Comparison of ENCODE assay signal across 19 cellular contexts in the genomic region with DNA sequence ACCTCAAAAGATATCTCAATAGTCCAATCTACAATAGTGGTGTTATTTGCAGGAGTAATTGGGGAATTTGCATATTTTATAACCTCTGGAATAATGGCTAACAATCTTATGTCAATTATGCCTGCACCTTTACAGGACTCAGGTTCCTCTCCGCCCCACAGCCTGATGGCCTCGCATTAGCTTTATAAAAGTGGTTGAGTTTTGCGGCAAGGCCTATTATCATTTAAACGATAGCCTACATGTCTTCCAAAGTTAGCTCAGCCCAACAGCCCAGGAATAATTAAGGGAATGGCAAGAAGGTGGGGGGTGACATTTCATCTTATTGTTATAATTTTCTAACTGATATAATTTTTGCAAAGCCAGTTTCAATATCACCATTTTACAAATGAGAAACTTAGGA.
"Had no signal": no experiment of that assay in that cellular context is flagged by ENCODE, and none has a peak within 500 bp of the region (broad histone marks: within the 10 kb centered on the region; RNA-seq: fewer than 3 reads in every experiment).

No MANE protein-coding gene starts in this region.

- H3K9me3 Mint-ChIP-seq: effector memory CD8-positive, alpha-beta T cell; stimulated activated memory B cell treated with anti-CD40 and anti-IgM and Interleukin-4, amounts not matched to agents 10 μg/mL and 1 μg/mL and 100 μg/mL, for 72 hours; stimulated activated naive CD8-positive, alpha-beta T cell treated with anti-CD3 and anti-CD28 coated beads, Interleukin-15, Interleukin-2, amounts not matched to agents 100 ng/mL and 50 ng/mL, for 24 hours had no signal

- H3K27ac ChIP-seq: esophagus squamous epithelium, neutrophil, psoas muscle, spleen, tibial artery, upper lobe of left lung, uterus had no signal

- DNase-seq: effector memory CD8-positive, alpha-beta T cell; esophagus squamous epithelium; foreskin fibroblast; hippocampal formation; naive thymus-derived CD4-positive, alpha-beta T cell; nephron progenitor cell; psoas muscle; retina; spleen; stimulated activated CD4-positive, alpha-beta T cell treated with anti-CD3 and anti-CD28 coated beads, Interleukin-15, amount 100 ng/mL, for 24 hours; stimulated activated CD4-positive, alpha-beta T cell treated with anti-CD3 and anti-CD28 coated beads, Interleukin-1b, Interleukin-23, amount 100 ng/mL, for 48 hours; stimulated activated CD4-positive, alpha-beta T cell treated with anti-CD3 and anti-CD28 coated beads, Interleukin-4, amount 100 ng/mL, for 24 hours; tibial artery; upper lobe of left lung; uterus had no signal

- H3K4me1 ChIP-seq: esophagus squamous epithelium, psoas muscle, spleen, tibial artery, upper lobe of left lung, uterus had no signal

- H3K9me3 ChIP-seq: esophagus squamous epithelium, neutrophil, psoas muscle, spleen, tibial artery, upper lobe of left lung, uterus had no signal

- H3K36me3 ChIP-seq: esophagus squamous epithelium, neutrophil, spleen, tibial artery, upper lobe of left lung, uterus had no signal

- ATAC-seq: effector memory CD8-positive, alpha-beta T cell; naive thymus-derived CD4-positive, alpha-beta T cell; psoas muscle; sciatic nerve; stimulated activated memory B cell treated with anti-CD40 and anti-IgM and Interleukin-4, amounts not matched to agents 10 μg/mL and 1 μg/mL and 100 μg/mL, for 72 hours had no signal

- H3K27me3 ChIP-seq: neutrophil, tibial artery, upper lobe of left lung, uterus had no signal

- H3K4me3 ChIP-seq: esophagus squamous epithelium, psoas muscle, spleen, tibial artery, upper lobe of left lung, uterus had no signal

- H3K4me3 Mint-ChIP-seq: effector memory CD8-positive, alpha-beta T cell; naive thymus-derived CD4-positive, alpha-beta T cell; nephron progenitor cell; stimulated activated memory B cell treated with anti-CD40 and anti-IgM and Interleukin-4, amounts not matched to agents 10 μg/mL and 1 μg/mL and 100 μg/mL, for 72 hours; stimulated activated naive CD8-positive, alpha-beta T cell treated with anti-CD3 and anti-CD28 coated beads, Interleukin-15, Interleukin-2, amounts not matched to agents 100 ng/mL and 50 ng/mL, for 24 hours had no signal

- H3K4me1 Mint-ChIP-seq: naive thymus-derived CD4-positive, alpha-beta T cell; nephron progenitor cell; stimulated activated memory B cell treated with anti-CD40 and anti-IgM and Interleukin-4, amounts not matched to agents 10 μg/mL and 1 μg/mL and 100 μg/mL, for 72 hours had no signal

- H3K36me3 Mint-ChIP-seq: naive thymus-derived CD4-positive, alpha-beta T cell; stimulated activated memory B cell treated with anti-CD40 and anti-IgM and Interleukin-4, amounts not matched to agents 10 μg/mL and 1 μg/mL and 100 μg/mL, for 72 hours had no signal

- H3K27ac Mint-ChIP-seq: effector memory CD8-positive, alpha-beta T cell; naive thymus-derived CD4-positive, alpha-beta T cell; nephron progenitor cell; stimulated activated memory B cell treated with anti-CD40 and anti-IgM and Interleukin-4, amounts not matched to agents 10 μg/mL and 1 μg/mL and 100 μg/mL, for 72 hours; stimulated activated naive CD8-positive, alpha-beta T cell treated with anti-CD3 and anti-CD28 coated beads, Interleukin-15, Interleukin-2, amounts not matched to agents 100 ng/mL and 50 ng/mL, for 24 hours had no signal
